Comparison of ENCODE assay signal across 22 cellular contexts in genomic region chr12:50566066-50566465, GRCh38.
"Had no signal": no experiment of that assay in that cellular context is flagged by ENCODE, and none has a peak within 500 bp of the region (broad histone marks: within the 10 kb centered on the region; RNA-seq: fewer than 3 reads in every experiment).

No MANE protein-coding gene starts in this region.

- H3K27ac Mint-ChIP-seq: activated CD8-positive, alpha-beta T cell treated with anti-CD3 and anti-CD28 coated beads, Interleukin-2, amount 10 ng/mL, durations not matched to agents 7 days and 5 days; activated T-helper 1 cell treated with anti-CD3 and anti-CD28 coated beads, Interleukin-12 subunit alpha, Interleukin-12 subunit beta, Interleukin-2, Interleukin-4 antibody, amounts not matched to agents 30 ng/mL and 10 ng/mL and 1 ng/mL, durations not matched to agents 14 hours and 24 hours and 36 hours; natural killer cell treated with Interleukin-12 subunit alpha and Interleukin-12 subunit beta and Interleukin-15 and Interleukin-18, amount 100 ng/mL, for 72 hours had no signal

- H3K27me3 Mint-ChIP-seq: brain; natural killer cell treated with Interleukin-12 subunit alpha and Interleukin-12 subunit beta and Interleukin-15 and Interleukin-18, amount 100 ng/mL, for 72 hours had no signal

- ATAC-seq: activated CD8-positive, alpha-beta T cell treated with anti-CD3 and anti-CD28 coated beads, Interleukin-2, amount 10 ng/mL, durations not matched to agents 7 days and 5 days; foreskin keratinocyte; left lung; natural killer cell treated with Interleukin-12 subunit alpha and Interleukin-12 subunit beta and Interleukin-15 and Interleukin-18, amount 100 ng/mL, for 72 hours; psoas muscle; upper lobe of right lung had no signal

- H3K36me3 Mint-ChIP-seq: natural killer cell treated with Interleukin-12 subunit alpha and Interleukin-12 subunit beta and Interleukin-15 and Interleukin-18, amount 100 ng/mL, for 72 hours had no signal

- H3K4me3 Mint-ChIP-seq: activated CD8-positive, alpha-beta T cell treated with anti-CD3 and anti-CD28 coated beads, Interleukin-2, amount 10 ng/mL, durations not matched to agents 7 days and 5 days; activated T-helper 1 cell treated with anti-CD3 and anti-CD28 coated beads, Interleukin-12 subunit alpha, Interleukin-12 subunit beta, Interleukin-2, Interleukin-4 antibody, amounts not matched to agents 30 ng/mL and 10 ng/mL and 1 ng/mL, durations not matched to agents 14 hours and 24 hours and 36 hours; brain; natural killer cell treated with Interleukin-12 subunit alpha and Interleukin-12 subunit beta and Interleukin-15 and Interleukin-18, amount 100 ng/mL, for 72 hours had no signal

- DNase-seq: activated CD4-positive, alpha-beta T cell treated with anti-CD3 and anti-CD28 coated beads for 1 hour; activated CD4-positive, alpha-beta T cell treated with anti-CD3 and anti-CD28 coated beads, Interleukin-2, amount 50 U/mL, for 1 hour; activated CD8-positive, alpha-beta T cell treated with anti-CD3 and anti-CD28 coated beads, Interleukin-2, amount 10 ng/mL, durations not matched to agents 7 days and 5 days; activated gamma-delta T cell; activated naive CD4-positive, alpha-beta T cell treated with anti-CD3 and anti-CD28 coated beads, Interleukin-2, amount 50 U/mL, for 16 hours; aorta; dermis blood vessel endothelial cell; effector CD8-positive, alpha-beta T cell; foreskin keratinocyte; left lung; midbrain; pancreas; psoas muscle; spleen; stimulated activated CD4-positive, alpha-beta T cell treated with anti-CD3 and anti-CD28 coated beads, Interleukin-4, amount 100 ng/mL, for 24 hours; stimulated activated naive CD4-positive, alpha-beta T cell treated with Interleukin-2 at 50 U/mL for 16 hours; upper lobe of right lung had no signal

- H3K9me3 ChIP-seq: left lung, pancreas, psoas muscle, right atrium auricular region, spleen, thoracic aorta, upper lobe of right lung had no signal

- H3K27ac ChIP-seq: left lung, pancreas, psoas muscle, right atrium auricular region, thoracic aorta, upper lobe of right lung had no signal

- H3K9me3 Mint-ChIP-seq: activated T-helper 1 cell treated with anti-CD3 and anti-CD28 coated beads, Interleukin-12 subunit alpha, Interleukin-12 subunit beta, Interleukin-2, Interleukin-4 antibody, amounts not matched to agents 30 ng/mL and 10 ng/mL and 1 ng/mL, durations not matched to agents 14 hours and 24 hours and 36 hours; brain; natural killer cell treated with Interleukin-12 subunit alpha and Interleukin-12 subunit beta and Interleukin-15 and Interleukin-18, amount 100 ng/mL, for 72 hours had no signal

- H3K27me3 ChIP-seq: foreskin keratinocyte, left lung, pancreas, right atrium auricular region, spleen, upper lobe of right lung had no signal

- H3K4me3 ChIP-seq: left lung, pancreas, psoas muscle, right atrium auricular region, spleen, thoracic aorta, upper lobe of right lung had no signal

- H3K36me3 ChIP-seq: left lung, pancreas, right atrium auricular region, spleen, thoracic aorta, upper lobe of right lung had no signal
